ENCODE assay signal across 8 cellular contexts in the genomic region with DNA sequence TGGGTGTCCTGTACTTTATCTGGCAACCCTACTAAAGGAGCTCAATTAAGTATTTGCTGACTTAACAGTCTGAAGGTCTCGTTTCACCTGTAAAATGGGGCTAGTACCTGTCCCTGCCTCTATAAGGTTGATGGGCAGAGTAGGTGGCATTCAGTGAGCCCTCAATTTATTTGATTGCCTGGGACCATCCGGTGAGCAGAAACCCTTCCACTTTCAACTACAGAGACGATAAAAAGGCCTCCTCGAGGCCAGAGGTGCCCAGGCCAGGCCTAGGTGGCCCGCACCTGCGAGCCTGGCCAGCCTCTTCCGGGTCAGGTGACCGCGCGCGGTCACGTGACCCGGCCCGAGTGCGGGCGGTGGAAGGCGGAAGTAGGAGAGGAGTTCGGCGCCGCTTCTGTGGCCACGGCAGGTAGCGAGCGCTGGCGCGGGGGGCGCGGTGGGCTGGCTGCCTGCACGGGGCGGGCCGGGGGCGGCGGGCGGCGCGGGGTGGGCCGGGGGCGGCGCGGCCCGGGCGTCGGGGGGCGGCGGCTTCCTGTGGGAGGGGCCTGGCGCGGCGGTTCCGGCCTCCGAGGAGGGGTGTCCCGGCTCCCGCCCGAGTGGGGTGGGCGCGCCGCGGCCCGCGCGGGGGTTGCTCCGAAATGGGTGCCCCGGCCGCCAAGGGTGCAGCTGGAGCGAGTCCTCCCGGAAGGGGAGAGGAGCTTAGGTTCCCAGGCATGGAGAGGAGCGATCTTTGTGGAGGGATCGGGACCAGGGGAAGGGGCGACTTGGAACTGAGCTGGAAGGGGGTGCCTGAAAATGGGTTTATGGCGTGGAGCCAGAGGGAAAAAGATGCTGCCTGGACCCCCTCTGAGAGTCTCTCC. TPM values are rescaled to one million over a fixed set of nuclear protein-coding genes. Genes with fewer than 3 reads are reported as not detected.
DNase-seq lines count a peak whose midpoint lies in the region; ATAC-seq and TF ChIP-seq lines count a peak whose summit lies in the region.

TSS of gene WWP2 (plus strand) at position 350 of the 860 bp plus-strand sequence. CDS start 24,679 bp downstream, outside the sequence.

- H3K36me3 Mint-ChIP-seq in T-helper 1 cell treated with Interleukin-12 subunit alpha and Interleukin-12 subunit beta and Interleukin-4 antibody, amounts not matched to agents 30 μg/mL and 1 μg/mL, for 36 hours (ENCODE audit: low read depth): peaks cover 5% of the 10 kb centered on the region

- intact Hi-C loops in psoas muscle (cut with DNase I): no loop called here

- CTCF ChIA-PET in HEK293 (lab: Yijun Ruan, JAX): interaction anchor here (0.7 to 1.4 kb wide), 2 partner anchors 8 to 11 kb away, joined by 4 to 11 read pairs; partner anchors contain the start of gene NOB1

- H3K36me3 ChIP-seq in GM06990 (ENCODE audit: control insufficient read depth, insufficient read depth, low read length) (no peaks in the 10 kb centered on the region; the same call in 1 of the 2 replicates), HEK293 (ENCODE audit: control insufficient read depth in 2 of 2, insufficient read depth in 1 of 2, low read length in 2 of 2) (no peaks in the 10 kb centered on the region), right atrium auricular region (no peaks in the 10 kb centered on the region), psoas muscle (ENCODE audit: insufficient read depth in 1 of 2, low read depth in 1 of 2) (no peaks in the 10 kb centered on the region), urinary bladder (ENCODE audit: insufficient read depth) (no peaks in the 10 kb centered on the region)

- peak within 1 kb of the TSS; percentile 69 for H3K27ac ChIP-seq in HEK293 (ENCODE audit: extremely low read depth, low read depth, low read length)
- H3K27ac ChIP-seq in right atrium auricular region: peak within 1 kb of the TSS; percentile 84 to 85
- peak within 1 kb of the TSS; percentile 81 for H3K27ac ChIP-seq in psoas muscle
- H3K27ac ChIP-seq in urinary bladder (ENCODE audit: low read depth): peak within 1 kb of the TSS; percentile 95

- DNase-seq in GM06990 (ENCODE audit: extremely low read depth, insufficient read length) (peak; percentile 90), NCI-H1048 (lab: John Stamatoyannopoulos, UW) (peak; percentile 17), amniotic stem cell (lab: John Stamatoyannopoulos, UW) (peak; percentile 27), right atrium auricular region (ENCODE audit: low spot score) (no peak), psoas muscle (peak; percentile 78 to 87)

- 0 to 1% (median 1%) methylated on average over 23 to 68 of the region's 68 CpGs for WGBS in psoas muscle, 3 donors
- under 1% methylated on average over 68 of the region's 68 CpGs for WGBS in urinary bladder

- H3K4me1 Mint-ChIP-seq in T-helper 1 cell treated with Interleukin-12 subunit alpha and Interleukin-12 subunit beta and Interleukin-4 antibody, amounts not matched to agents 30 μg/mL and 1 μg/mL, for 36 hours (ENCODE audit: low read depth): peaks cover 24% of the 10 kb centered on the region

- H3K4me1 ChIP-seq in HEK293 (ENCODE audit: control insufficient read depth, insufficient read depth, low read length) (peaks cover 3% of the 10 kb centered on the region; the same call in 1 of the 2 replicates), right atrium auricular region (no peaks in the 10 kb centered on the region), psoas muscle (peaks cover 13% of the 10 kb centered on the region), urinary bladder (ENCODE audit: insufficient read depth) (no peaks in the 10 kb centered on the region)

- ATAC-seq in psoas muscle: peak; percentile 81 to 91 (median 84)

- H3K4me3 ChIP-seq in GM06990 (replicated peaks; ENCODE audit: low read depth, low read length) (peak within 1 kb of the TSS; percentile 99), HEK293 (ENCODE audit: low read depth, low read length) (peak within 1 kb of the TSS; percentile 80), right atrium auricular region (peak within 1 kb of the TSS; percentile 85 to 92), psoas muscle (peak within 1 kb of the TSS; percentile 90), urinary bladder (ENCODE audit: low read depth, low read length) (peak within 1 kb of the TSS; percentile 98)

- H3K4me3 Mint-ChIP-seq in T-helper 1 cell treated with Interleukin-12 subunit alpha and Interleukin-12 subunit beta and Interleukin-4 antibody, amounts not matched to agents 30 μg/mL and 1 μg/mL, for 36 hours: peak within 1 kb of the TSS; percentile 94

- no peaks in the 10 kb centered on the region for H3K27me3 ChIP-seq in GM06990 (replicated peaks; ENCODE audit: control insufficient read depth, insufficient read depth, low read length)
- no peaks in the 10 kb centered on the region for H3K27me3 ChIP-seq in right atrium auricular region
- H3K27me3 ChIP-seq in psoas muscle (ENCODE audit: insufficient read depth in 3 of 3, low read length in 2 of 3): no peaks in the 10 kb centered on the region

- no peaks in the 10 kb centered on the region for H3K9me3 Mint-ChIP-seq in T-helper 1 cell treated with Interleukin-12 subunit alpha and Interleukin-12 subunit beta and Interleukin-4 antibody, amounts not matched to agents 30 μg/mL and 1 μg/mL, for 36 hours

- no peaks in the 10 kb centered on the region for H3K27me3 Mint-ChIP-seq in T-helper 1 cell treated with Interleukin-12 subunit alpha and Interleukin-12 subunit beta and Interleukin-4 antibody, amounts not matched to agents 30 μg/mL and 1 μg/mL, for 36 hours (ENCODE audit: low read depth)

- no peaks in the 10 kb centered on the region for H3K9me3 ChIP-seq in HEK293 (ENCODE audit: control insufficient read depth, insufficient read depth, low read depth, low read length)
- H3K9me3 ChIP-seq in right atrium auricular region: no peaks in the 10 kb centered on the region
- no peaks in the 10 kb centered on the region for H3K9me3 ChIP-seq in psoas muscle

- H3K27ac Mint-ChIP-seq in T-helper 1 cell treated with Interleukin-12 subunit alpha and Interleukin-12 subunit beta and Interleukin-4 antibody, amounts not matched to agents 30 μg/mL and 1 μg/mL, for 36 hours: peak within 1 kb of the TSS; percentile 98

- TF ChIP-seq CTCF in GM06990 (IDR thresholded peaks at IDR 0.05; ENCODE audit: insufficient read depth, low read length, poor library complexity, severe bottlenecking) (no peak), HEK293 (tag by site-specific recombination; IDR thresholded peaks at IDR 0.05) (no peak), right atrium auricular region (IDR thresholded peaks at IDR 0.05) (no peak), psoas muscle (IDR thresholded peaks at IDR 0.05) (no peak)

- POLR2A ChIA-PET in HEK293 (lab: Yijun Ruan, JAX): interaction anchor here (0.6 to 2.1 kb wide), 5 partner anchors 8 to 243 kb away, joined by 3 to 15 read pairs (median 4); partner anchors contain the start of genes NFAT5 and NOB1

TF ChIP-seq in HEK293, 187 proteins besides CTCF, POLR2A, EP300 and RAD21 (continues in another document):
- no peak for TF ChIP-seq ZNF658 (tag by site-specific recombination; IDR thresholded peaks at IDR 0.05)
- TF ChIP-seq BCL11B (tag by site-specific recombination; IDR thresholded peaks at IDR 0.05; ENCODE audit: low read depth): no peak
- no peak for TF ChIP-seq ZBTB7A (tag by site-specific recombination; IDR thresholded peaks at IDR 0.05; ENCODE audit: low read depth)
- no peak for TF ChIP-seq ZNF555 (tag by site-specific recombination; conservative IDR thresholded peaks at IDR 0.05)
- TF ChIP-seq, protein P1, sequence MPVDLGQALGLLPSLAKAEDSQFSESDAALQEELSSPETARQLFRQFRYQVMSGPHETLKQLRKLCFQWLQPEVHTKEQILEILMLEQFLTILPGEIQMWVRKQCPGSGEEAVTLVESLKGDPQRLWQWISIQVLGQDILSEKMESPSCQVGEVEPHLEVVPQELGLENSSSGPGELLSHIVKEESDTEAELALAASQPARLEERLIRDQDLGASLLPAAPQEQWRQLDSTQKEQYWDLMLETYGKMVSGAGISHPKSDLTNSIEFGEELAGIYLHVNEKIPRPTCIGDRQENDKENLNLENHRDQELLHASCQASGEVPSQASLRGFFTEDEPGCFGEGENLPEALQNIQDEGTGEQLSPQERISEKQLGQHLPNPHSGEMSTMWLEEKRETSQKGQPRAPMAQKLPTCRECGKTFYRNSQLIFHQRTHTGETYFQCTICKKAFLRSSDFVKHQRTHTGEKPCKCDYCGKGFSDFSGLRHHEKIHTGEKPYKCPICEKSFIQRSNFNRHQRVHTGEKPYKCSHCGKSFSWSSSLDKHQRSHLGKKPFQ (tag by site-specific recombination; IDR thresholded peaks at IDR 0.05): no peak
- TF ChIP-seq ZNF513 (tag by site-specific recombination; IDR thresholded peaks at IDR 0.05): no peak
- no peak for TF ChIP-seq TCF7L2 (IDR thresholded peaks at IDR 0.05; ENCODE audit: borderline replicate concordance, low read depth, low read length)
- no peak for TF ChIP-seq SCRT1 (tag by site-specific recombination; IDR thresholded peaks at IDR 0.05; ENCODE audit: borderline replicate concordance)
- peak; percentile 69 for TF ChIP-seq ZBTB8A (tag by site-specific recombination; IDR thresholded peaks at IDR 0.05)
- TF ChIP-seq ZNF585B (tag by site-specific recombination; IDR thresholded peaks at IDR 0.05): no peak

RNA-seq across cellular contexts. Expression of gene WWP2, which starts in this region (rescaled TPM):
- 10 to 100 TPM; 16.1 to 21.2 TPM for total RNA-seq in right atrium auricular region
- 10 to 100 TPM; 18.6 to 26.0 (median 20.5) TPM for total RNA-seq in psoas muscle
- polyA plus RNA-seq in psoas muscle: 10 to 100 TPM; 12.2 to 19.0 (median 18.4) TPM
- total RNA-seq in urinary bladder: 17.8 TPM
- 20.4 TPM for polyA plus RNA-seq in urinary bladder
